ENCODE assay signal across 18 cellular contexts in genomic region chr3:100030346-100030745, GRCh38.
DNase-seq lines count a peak whose midpoint lies in the region; ATAC-seq and TF ChIP-seq lines count a peak whose summit lies in the region.
"Had no signal": no experiment of that assay in that cellular context is flagged by ENCODE, and none has a peak within 500 bp of the region (broad histone marks: within the 10 kb centered on the region; RNA-seq: fewer than 3 reads in every experiment).

No MANE protein-coding gene starts in this region.

- H3K27ac Mint-ChIP-seq in activated B cell treated with CpG ODN at 0.5 μM for 24 hours: no peak overlapping the region
- H3K27ac Mint-ChIP-seq: activated CD4-positive, alpha-beta memory T cell treated with anti-CD3 and anti-CD28 coated beads for 36 hours; natural killer cell had no signal

- DNase-seq in activated B cell treated with CpG ODN at 0.5 μM for 24 hours (no peak), psoas muscle (no peak), left lobe of liver (ENCODE audit: low spot score) (no peak), HEK293T (ENCODE audit: extremely low spot score) (no peak)
- DNase-seq: activated CD4-positive, alpha-beta memory T cell treated with anti-CD3 and anti-CD28 coated beads for 36 hours; H7; natural killer cell; NCI-H2081 treated with DMSO at 0.1 percent for 48 hours; NK-92 treated with Interleukin-12 subunit alpha and Interleukin-12 subunit beta, amount 100 ng/mL, for 24 hours; retina; SIG-M5; stimulated activated CD4-positive, alpha-beta T cell treated with anti-CD3 and anti-CD28 coated beads, Interleukin-2, amount 100 ng/mL, for 24 hours; T-helper 9 cell; tibial artery had no signal

- H3K9me3 ChIP-seq in psoas muscle: no peaks in the 10 kb centered on the region
- H3K9me3 ChIP-seq: tibial artery had no signal

- intact Hi-C loops in activated B cell treated with CpG ODN at 0.5 μM for 24 hours (cut with micrococcal nuclease): loop anchor here (2.0 kb wide), 1 partner anchor 16 kb away; no protein-coding TSS in a partner anchor
- intact Hi-C loops in psoas muscle (cut with DNase I): loop anchor here in 1 of 2 donors (5.0 kb wide), 1 partner anchor 77 kb away; no protein-coding TSS in a partner anchor

- CTCF ChIA-PET in activated B cell treated with CpG ODN at 0.5 μM for 24 hours (lab: Charles Lee) (no interaction called here), HEK293T (lab: Yijun Ruan, JAX) (no interaction called here)

- no peaks in the 10 kb centered on the region for H3K27me3 ChIP-seq in psoas muscle (ENCODE audit: insufficient read depth in 3 of 3, low read length in 2 of 3)
- H3K27me3 ChIP-seq: tibial artery had no signal

- H3K9me3 Mint-ChIP-seq in activated B cell treated with CpG ODN at 0.5 μM for 24 hours: no peaks in the 10 kb centered on the region
- H3K9me3 Mint-ChIP-seq: activated CD4-positive, alpha-beta memory T cell treated with anti-CD3 and anti-CD28 coated beads for 36 hours; activated T-helper 2 cell treated with anti-CD3 and anti-CD28 coated beads, Interferon-gamma antibody, Interleukin-2, Interleukin-4, amounts not matched to agents 10 μg/mL and 5 μg/mL and 100 μg/mL, durations not matched to agents 14 hours and 24 hours and 36 hours; natural killer cell had no signal

- TF ChIP-seq CTCF in activated B cell treated with CpG ODN at 0.5 μM for 24 hours (IDR thresholded peaks at IDR 0.05): no peak
- no peak for TF ChIP-seq CTCF in psoas muscle (IDR thresholded peaks at IDR 0.05)

- ATAC-seq in GM18502 (IDR thresholded peaks at IDR 0.05; ENCODE audit: poor library complexity, unreplicated experiment) (peak; percentile 48), HG02642 (IDR thresholded peaks at IDR 0.05; ENCODE audit: poor library complexity, unreplicated experiment) (peak; percentile 44), activated B cell treated with CpG ODN at 0.5 μM for 24 hours (ENCODE audit: low read depth) (peak; percentile 18), psoas muscle (peak; percentile 78 to 87 (median 84)), GM21515 (IDR thresholded peaks at IDR 0.05; ENCODE audit: unreplicated experiment) (no peak), left lobe of liver (no peak)
- ATAC-seq: natural killer cell had no signal

- no peaks in the 10 kb centered on the region for H3K27me3 Mint-ChIP-seq in activated B cell treated with CpG ODN at 0.5 μM for 24 hours
- H3K27me3 Mint-ChIP-seq: activated CD4-positive, alpha-beta memory T cell treated with anti-CD3 and anti-CD28 coated beads for 36 hours had no signal

- H3K4me3 Mint-ChIP-seq in activated B cell treated with CpG ODN at 0.5 μM for 24 hours: no peak overlapping the region
- H3K4me3 Mint-ChIP-seq: activated CD4-positive, alpha-beta memory T cell treated with anti-CD3 and anti-CD28 coated beads for 36 hours; natural killer cell had no signal

- POLR2A ChIA-PET in activated B cell treated with CpG ODN at 0.5 μM for 24 hours (lab: Charles Lee) (no interaction called here), HEK293T (lab: Yijun Ruan, JAX) (no interaction called here)

- H3K36me3 ChIP-seq in psoas muscle (ENCODE audit: insufficient read depth in 1 of 2, low read depth in 1 of 2): no peaks in the 10 kb centered on the region
- H3K36me3 ChIP-seq: tibial artery had no signal

- H3K4me1 Mint-ChIP-seq in activated B cell treated with CpG ODN at 0.5 μM for 24 hours: peaks cover 16% of the 10 kb centered on the region
- H3K4me1 Mint-ChIP-seq: natural killer cell had no signal

- H3K36me3 Mint-ChIP-seq in activated B cell treated with CpG ODN at 0.5 μM for 24 hours (ENCODE audit: low read depth): no peaks in the 10 kb centered on the region
- H3K36me3 Mint-ChIP-seq: natural killer cell had no signal

- peaks cover 75% of the 10 kb centered on the region for H3K4me1 ChIP-seq in psoas muscle

- peak overlapping the region; percentile 81 for H3K27ac ChIP-seq in psoas muscle
- H3K27ac ChIP-seq: tibial artery had no signal

- 35 to 45% (median 44%) methylated on average over 3 of the region's 3 CpGs for WGBS in psoas muscle, 3 donors

- no peak overlapping the region for H3K4me3 ChIP-seq in psoas muscle
- H3K4me3 ChIP-seq: tibial artery had no signal

TF ChIP-seq in HEK293T, 16 proteins besides CTCF, POLR2A, EP300 and RAD21:
- TF ChIP-seq, protein P1, sequence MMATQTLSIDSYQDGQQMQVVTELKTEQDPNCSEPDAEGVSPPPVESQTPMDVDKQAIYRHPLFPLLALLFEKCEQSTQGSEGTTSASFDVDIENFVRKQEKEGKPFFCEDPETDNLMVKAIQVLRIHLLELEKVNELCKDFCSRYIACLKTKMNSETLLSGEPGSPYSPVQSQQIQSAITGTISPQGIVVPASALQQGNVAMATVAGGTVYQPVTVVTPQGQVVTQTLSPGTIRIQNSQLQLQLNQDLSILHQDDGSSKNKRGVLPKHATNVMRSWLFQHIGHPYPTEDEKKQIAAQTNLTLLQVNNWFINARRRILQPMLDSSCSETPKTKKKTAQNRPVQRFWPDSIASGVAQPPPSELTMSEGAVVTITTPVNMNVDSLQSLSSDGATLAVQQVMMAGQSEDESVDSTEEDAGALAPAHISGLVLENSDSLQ (IDR thresholded peaks at IDR 0.05): no peak
- TF ChIP-seq ARNT (IDR thresholded peaks at IDR 0.05): no peak
- no peak for TF ChIP-seq ZNF384 (IDR thresholded peaks at IDR 0.05)
- no peak for TF ChIP-seq ELF4 (IDR thresholded peaks at IDR 0.05)
- TF ChIP-seq FOXK2 (IDR thresholded peaks at IDR 0.05): no peak
- TF ChIP-seq TARDBP (IDR thresholded peaks at IDR 0.05): no peak
- TF ChIP-seq NFRKB (IDR thresholded peaks at IDR 0.05): no peak
- no peak for TF ChIP-seq BHLHE40 (IDR thresholded peaks at IDR 0.05; ENCODE audit: borderline replicate concordance)
- TF ChIP-seq SUZ12 (IDR thresholded peaks at IDR 0.05): no peak
TF ChIP-seq in HEK293T: peak in this region for 0.

Comparison
In these comparisons a context has a peak if more than half of its experiments do, and no peak if none do; other contexts are left out.
1. ATAC-seq: peak in GM18502 (single experiment), HG02642 (single experiment), activated B cell treated with CpG ODN at 0.5 μM for 24 hours (single experiment) and psoas muscle (4 of 4); none in GM21515 (single experiment) and left lobe of liver (single experiment).